9 cellular contexts compared by ENCODE assay signal in genomic region chr2:47345584-47345913, GRCh38. TPM values are rescaled to one million over a fixed set of nuclear protein-coding genes. Genes with fewer than 3 reads are reported as not detected.
DNase-seq lines count a peak whose midpoint lies in the region; ATAC-seq and TF ChIP-seq lines count a peak whose summit lies in the region.
"Had no signal": no experiment of that assay in that cellular context is flagged by ENCODE, and none has a peak within 500 bp of the region (broad histone marks: within the 10 kb centered on the region; RNA-seq: fewer than 3 reads in every experiment).

No MANE protein-coding gene starts in this region.

- intact Hi-C loops in upper lobe of right lung (cut with DNase I), result no loop called here
- intact Hi-C loops in activated CD4-positive, alpha-beta T cell treated with anti-CD3 and anti-CD28 coated beads for 36 hours (cut with DNase I, micrococcal nuclease), result no loop called here

- H3K4me1 ChIP-seq in upper lobe of right lung, result peaks cover 6% of the 10 kb centered on the region

- ATAC-seq in upper lobe of right lung, result no peak
- no peak for ATAC-seq in GM21526 (IDR thresholded peaks at IDR 0.05; ENCODE audit: low FRiP score, unreplicated experiment)
- no peak for ATAC-seq in activated CD4-positive, alpha-beta T cell treated with anti-CD3 and anti-CD28 coated beads for 36 hours

- CTCF ChIA-PET in activated CD4-positive, alpha-beta T cell treated with anti-CD3 and anti-CD28 coated beads for 36 hours (lab: Charles Lee), result interaction anchor here (1.4 to 1.8 kb wide), 2 partner anchors 11 to 43 kb away, joined by 4 to 6 read pairs; no protein-coding TSS in a partner anchor

- no peaks in the 10 kb centered on the region for H3K27me3 ChIP-seq in upper lobe of right lung

- peak overlapping the region; percentile 46 for H3K4me3 Mint-ChIP-seq in activated naive CD8-positive, alpha-beta T cell
- H3K4me3 Mint-ChIP-seq in activated naive CD8-positive, alpha-beta T cell treated with anti-CD3 and anti-CD28 coated beads for 36 hours, result no peak overlapping the region
- H3K4me3 Mint-ChIP-seq in mesothelial cell of epicardium, result peak overlapping the region; percentile 80
- no peak overlapping the region for H3K4me3 Mint-ChIP-seq in activated CD4-positive, alpha-beta T cell treated with anti-CD3 and anti-CD28 coated beads for 36 hours

- H3K27me3 Mint-ChIP-seq in activated naive CD8-positive, alpha-beta T cell, result peaks cover 10% of the 10 kb centered on the region
- H3K27me3 Mint-ChIP-seq in activated naive CD8-positive, alpha-beta T cell treated with anti-CD3 and anti-CD28 coated beads for 36 hours, result peaks cover 26% of the 10 kb centered on the region
- H3K27me3 Mint-ChIP-seq in mesothelial cell of epicardium (ENCODE audit: low read depth), result no peaks in the 10 kb centered on the region
- peaks cover 18% of the 10 kb centered on the region for H3K27me3 Mint-ChIP-seq in activated CD4-positive, alpha-beta T cell treated with anti-CD3 and anti-CD28 coated beads for 36 hours

- no peaks in the 10 kb centered on the region for H3K9me3 ChIP-seq in upper lobe of right lung

- H3K36me3 Mint-ChIP-seq in activated naive CD8-positive, alpha-beta T cell, result no peaks in the 10 kb centered on the region
- H3K36me3 Mint-ChIP-seq in activated naive CD8-positive, alpha-beta T cell treated with anti-CD3 and anti-CD28 coated beads for 36 hours, result no peaks in the 10 kb centered on the region
- peaks cover 4% of the 10 kb centered on the region for H3K36me3 Mint-ChIP-seq in mesothelial cell of epicardium
- no peaks in the 10 kb centered on the region for H3K36me3 Mint-ChIP-seq in activated CD4-positive, alpha-beta T cell treated with anti-CD3 and anti-CD28 coated beads for 36 hours (ENCODE audit: low read depth)

- H3K27ac Mint-ChIP-seq in activated naive CD8-positive, alpha-beta T cell, result no peak overlapping the region
- H3K27ac Mint-ChIP-seq in activated naive CD8-positive, alpha-beta T cell treated with anti-CD3 and anti-CD28 coated beads for 36 hours, result no peak overlapping the region
- peak overlapping the region; percentile 99 for H3K27ac Mint-ChIP-seq in mesothelial cell of epicardium
- no peak overlapping the region for H3K27ac Mint-ChIP-seq in activated CD4-positive, alpha-beta T cell treated with anti-CD3 and anti-CD28 coated beads for 36 hours

- peak overlapping the region; percentile 44 for H3K4me3 ChIP-seq in upper lobe of right lung

- TF ChIP-seq CTCF in mesothelial cell of epicardium (IDR thresholded peaks at IDR 0.05; ENCODE audit: unreplicated experiment), result no peak
- no peak for TF ChIP-seq CTCF in upper lobe of right lung (IDR thresholded peaks at IDR 0.05)

- POLR2A ChIA-PET in activated CD4-positive, alpha-beta T cell treated with anti-CD3 and anti-CD28 coated beads for 36 hours (lab: Charles Lee), result no interaction called here

- peak overlapping the region; percentile 79 for H3K27ac ChIP-seq in caudate nucleus (ENCODE audit: low read depth, low read length)
- peak overlapping the region; percentile 86 for H3K27ac ChIP-seq in upper lobe of right lung

- H3K4me1 Mint-ChIP-seq in activated naive CD8-positive, alpha-beta T cell (ENCODE audit: low read depth), result peaks cover 16% of the 10 kb centered on the region
- H3K4me1 Mint-ChIP-seq in activated naive CD8-positive, alpha-beta T cell treated with anti-CD3 and anti-CD28 coated beads for 36 hours, result peaks cover 8% of the 10 kb centered on the region
- H3K4me1 Mint-ChIP-seq in mesothelial cell of epicardium, result peaks cover 48% of the 10 kb centered on the region
- H3K4me1 Mint-ChIP-seq in activated CD4-positive, alpha-beta T cell treated with anti-CD3 and anti-CD28 coated beads for 36 hours, result peaks cover 10% of the 10 kb centered on the region

- no peak for DNase-seq in activated naive CD8-positive, alpha-beta T cell treated with anti-CD3 and anti-CD28 coated beads for 36 hours
- DNase-seq in caudate nucleus (lab: John Stamatoyannopoulos, UW) (no peak), mesothelial cell of epicardium (ENCODE audit: low spot score in 2 of 2, unreplicated experiment in 2 of 2) (no peak), upper lobe of right lung (no peak), NCI-H446 treated with DMSO at 0.1 percent for 48 hours (lab: John Stamatoyannopoulos, UW) (no peak)
- DNase-seq in activated CD4-positive, alpha-beta T cell treated with anti-CD3 and anti-CD28 coated beads for 36 hours, result no peak
- DNase-seq: activated naive CD4-positive, alpha-beta T cell had no signal

- H3K9me3 Mint-ChIP-seq in activated naive CD8-positive, alpha-beta T cell (ENCODE audit: low read depth), result no peaks in the 10 kb centered on the region
- H3K9me3 Mint-ChIP-seq in activated naive CD8-positive, alpha-beta T cell treated with anti-CD3 and anti-CD28 coated beads for 36 hours, result no peaks in the 10 kb centered on the region
- H3K9me3 Mint-ChIP-seq in mesothelial cell of epicardium, result no peaks in the 10 kb centered on the region
- H3K9me3 Mint-ChIP-seq in activated CD4-positive, alpha-beta T cell treated with anti-CD3 and anti-CD28 coated beads for 36 hours (ENCODE audit: low read depth), result no peaks in the 10 kb centered on the region

- no peaks in the 10 kb centered on the region for H3K36me3 ChIP-seq in upper lobe of right lung

RNA-seq across cellular contexts. Expression of gene EPCAM, which starts 23.6 kb away (rescaled TPM):
- total RNA-seq in activated naive CD8-positive, alpha-beta T cell treated with anti-CD3 and anti-CD28 coated beads for 36 hours, result 1 to 10 TPM in 1 of 2 experiments, under 1 TPM in 1; 0.46 to 1.0 TPM
- total RNA-seq in mesothelial cell of epicardium (132 to 136 TPM (median 134 TPM) in 3 replicates), upper lobe of right lung (119 TPM)
- under 1 TPM in 1 of 2 experiments, not detected in 1; 0.27 TPM for total RNA-seq in activated CD4-positive, alpha-beta T cell treated with anti-CD3 and anti-CD28 coated beads for 36 hours

RNA-seq across cellular contexts. Expression of gene MSH2, which starts 57.4 kb away (rescaled TPM):
- 10 to 100 TPM; 74.5 to 75.2 TPM for total RNA-seq in activated naive CD8-positive, alpha-beta T cell treated with anti-CD3 and anti-CD28 coated beads for 36 hours
- total RNA-seq in mesothelial cell of epicardium (38.3 to 39.9 TPM (median 39.6 TPM) in 3 replicates), upper lobe of right lung (13.3 TPM)
- 10 to 100 TPM; 61.0 to 65.2 TPM for total RNA-seq in activated CD4-positive, alpha-beta T cell treated with anti-CD3 and anti-CD28 coated beads for 36 hours

Comparison
In these comparisons a context has a peak if more than half of its experiments do, and no peak if none do; other contexts are left out.
1. H3K4me3 Mint-ChIP-seq: peak in activated naive CD8-positive, alpha-beta T cell (single experiment) and mesothelial cell of epicardium (single experiment); none in activated naive CD8-positive, alpha-beta T cell treated with anti-CD3 and anti-CD28 coated beads for 36 hours (single experiment) and activated CD4-positive, alpha-beta T cell treated with anti-CD3 and anti-CD28 coated beads for 36 hours (single experiment).
2. RNA of gene EPCAM, which starts 23.6 kb away (total RNA-seq): 132 to 136 TPM in mesothelial cell of epicardium and 119 TPM in upper lobe of right lung (single experiment); 0.46 to 1.0 TPM in activated naive CD8-positive, alpha-beta T cell treated with anti-CD3 and anti-CD28 coated beads for 36 hours and 0.27 TPM in activated CD4-positive, alpha-beta T cell treated with anti-CD3 and anti-CD28 coated beads for 36 hours; every median in the first group is over 10 times any median in the second.